ENCODE assay signal across 9 cellular contexts in the genomic region with DNA sequence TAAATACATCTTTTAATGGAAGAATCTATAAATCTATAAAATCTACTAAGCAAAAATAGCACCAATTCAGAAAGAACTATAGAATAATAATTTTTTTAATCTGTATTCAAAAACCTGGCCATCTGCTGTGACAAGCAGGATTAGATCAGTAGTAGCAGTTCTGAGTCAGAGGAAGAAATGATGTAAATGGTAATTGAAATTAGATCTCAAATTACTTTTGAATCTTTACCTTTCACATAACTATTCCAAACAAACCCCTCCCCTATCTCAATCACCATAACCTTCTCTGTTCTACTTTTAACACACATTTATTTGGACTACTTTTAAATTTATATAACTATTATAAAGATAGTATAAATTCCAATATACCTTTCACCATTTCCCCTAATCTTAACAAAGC.
"Had no signal": no experiment of that assay in that cellular context is flagged by ENCODE, and none has a peak within 500 bp of the region (broad histone marks: within the 10 kb centered on the region; RNA-seq: fewer than 3 reads in every experiment).

No MANE protein-coding gene starts in this region.

- ATAC-seq: HepG2, K562 had no signal

- DNase-seq: GM23248, H9, HCEC 1CT, HFFc6, IMR-90, KG1 had no signal

- H3K4me3 ChIP-seq: GM23248, K562 had no signal

- H2AFZ ChIP-seq: GM23248 had no signal

- H3K27ac ChIP-seq: GM23248, HL-60 had no signal

- H3K9ac ChIP-seq: GM23248 had no signal
